8 cellular contexts compared by ENCODE assay signal in genomic region chr4:88177981-88178632, GRCh38. TPM values are rescaled to one million over a fixed set of nuclear protein-coding genes. Genes with fewer than 3 reads are reported as not detected.
DNase-seq lines count a peak whose midpoint lies in the region; ATAC-seq, FAIRE-seq and TF ChIP-seq lines count a peak whose summit lies in the region.

No MANE protein-coding gene starts in this region.

- TF ChIP-seq CTCF in AG10803 (conservative IDR thresholded peaks at IDR 0.05; ENCODE audit: low read length) (no peak), astrocyte (IDR thresholded peaks at IDR 0.05; ENCODE audit: insufficient read depth, low read depth, low read length) (no peak), stomach (IDR thresholded peaks at IDR 0.05) (no peak)

- peak overlapping the region; percentile 9 for H3K4me3 Mint-ChIP-seq in astrocyte (ENCODE audit: unreplicated experiment)
- H3K4me3 Mint-ChIP-seq in activated T-cell treated with anti-CD3 and anti-CD28 coated beads, Interleukin-2, amount 50 U/mL, for 24 hours: no peak overlapping the region

- intact Hi-C loops in stomach (cut with DNase I; ENCODE audit: low total_unique reads): no loop called here

- ATAC-seq in HG02763 (IDR thresholded peaks at IDR 0.05; ENCODE audit: unreplicated experiment): no peak

- DNase-seq in AG10803 (ENCODE audit: low read depth) (peak; percentile 77), HTR-8/SVneo (ENCODE audit: insufficient read length, low spot score) (peak; percentile 46), astrocyte (ENCODE audit: low read depth) (peak; percentile 87), kidney tubule cell (ENCODE audit: low spot score) (peak; percentile 93), NCI-H1417 (lab: John Stamatoyannopoulos, UW) (no peak), stomach (no peak)
- no peak for DNase-seq in activated T-cell treated with anti-CD3 and anti-CD28 coated beads, Interleukin-2, amount 50 U/mL, for 24 hours

- peak overlapping the region; percentile 71 for H2AFZ ChIP-seq in astrocyte (ENCODE audit: low read depth, low read length)

- H3K9me3 ChIP-seq in astrocyte (ENCODE audit: insufficient read depth, low read depth, low read length): no peaks in the 10 kb centered on the region
- no peaks in the 10 kb centered on the region for H3K9me3 ChIP-seq in stomach

- no peaks in the 10 kb centered on the region for H3K36me3 Mint-ChIP-seq in astrocyte (ENCODE audit: low read depth, unreplicated experiment)
- no peaks in the 10 kb centered on the region for H3K36me3 Mint-ChIP-seq in activated T-cell treated with anti-CD3 and anti-CD28 coated beads, Interleukin-2, amount 50 U/mL, for 24 hours (ENCODE audit: low read depth)

- no peaks in the 10 kb centered on the region for H3K27me3 Mint-ChIP-seq in astrocyte (ENCODE audit: low read depth, unreplicated experiment)
- H3K27me3 Mint-ChIP-seq in activated T-cell treated with anti-CD3 and anti-CD28 coated beads, Interleukin-2, amount 50 U/mL, for 24 hours: peaks cover 23% of the 10 kb centered on the region

- H3K9ac ChIP-seq in astrocyte (ENCODE audit: low read length): no peak overlapping the region

- H3K9me3 Mint-ChIP-seq in astrocyte (ENCODE audit: unreplicated experiment): no peaks in the 10 kb centered on the region
- H3K9me3 Mint-ChIP-seq in activated T-cell treated with anti-CD3 and anti-CD28 coated beads, Interleukin-2, amount 50 U/mL, for 24 hours: peaks cover 3% of the 10 kb centered on the region

- H3K4me3 ChIP-seq in AG10803 (ENCODE audit: low read length) (no peak overlapping the region), astrocyte (ENCODE audit: insufficient read depth, low read depth, low read length) (no peak overlapping the region), stomach (no peak overlapping the region)

- H3K27ac Mint-ChIP-seq in astrocyte (ENCODE audit: unreplicated experiment): peak overlapping the region; percentile 92
- no peak overlapping the region for H3K27ac Mint-ChIP-seq in activated T-cell treated with anti-CD3 and anti-CD28 coated beads, Interleukin-2, amount 50 U/mL, for 24 hours

- no peaks in the 10 kb centered on the region for H3K79me2 ChIP-seq in astrocyte (ENCODE audit: insufficient read depth, low read length)

- peak overlapping the region; percentile 0 for H3K4me2 ChIP-seq in astrocyte (ENCODE audit: low read length)

- no peak for TF ChIP-seq EP300 in stomach (IDR thresholded peaks at IDR 0.05)

- peaks cover 7% of the 10 kb centered on the region for H3K4me1 ChIP-seq in astrocyte (ENCODE audit: insufficient read depth, low read length)
- H3K4me1 ChIP-seq in stomach: peaks cover 0 to 10% (median 0%) of the 10 kb centered on the region in 4 donors

- no peaks in the 10 kb centered on the region for H3K36me3 ChIP-seq in astrocyte (ENCODE audit: insufficient read depth, low read length)
- no peaks in the 10 kb centered on the region for H3K36me3 ChIP-seq in stomach

- H3K4me1 Mint-ChIP-seq in astrocyte (ENCODE audit: low read depth, unreplicated experiment): peaks cover 12% of the 10 kb centered on the region
- H3K4me1 Mint-ChIP-seq in activated T-cell treated with anti-CD3 and anti-CD28 coated beads, Interleukin-2, amount 50 U/mL, for 24 hours (ENCODE audit: low read depth): peaks cover 7% of the 10 kb centered on the region

- no peaks in the 10 kb centered on the region for H4K20me1 ChIP-seq in astrocyte (ENCODE audit: insufficient read depth, low read length)

- no peak for TF ChIP-seq POLR2A in stomach (IDR thresholded peaks at IDR 0.05)

- 46 to 71% (median 61%) methylated on average over 4 of the region's 4 CpGs for WGBS in stomach, 5 donors

- no peak overlapping the region for H3K27ac ChIP-seq in astrocyte (ENCODE audit: low read depth, low read length)
- peak overlapping the region in 1 of 5 donors; percentile 13 for H3K27ac ChIP-seq in stomach

- H3K27me3 ChIP-seq in astrocyte (ENCODE audit: insufficient read depth, low read length) (no peaks in the 10 kb centered on the region), stomach (no peaks in the 10 kb centered on the region)

- no peak for FAIRE-seq in HTR-8/SVneo (lab: Jason Lieb, UNC)
- no peak for FAIRE-seq in astrocyte (lab: Jason Lieb, UNC)

RNA-seq across cellular contexts. Expression of gene ABCG2, which starts 19.7 kb away (rescaled TPM):
- total RNA-seq in astrocyte: 0.34 and 2.5 TPM in 2 replicates
- total RNA-seq in stomach: 10 to 100 TPM in 1 of 5 donors, 1 to 10 TPM in 2, not detected in 2; 1.3 to 17.8 (median 6.4) TPM
- polyA plus RNA-seq in stomach: under 1 TPM; 0.25 to 0.61 (median 0.55) TPM

Comparison
In these comparisons a context has a peak if more than half of its experiments do, and no peak if none do; other contexts are left out.
1. DNase-seq: peak in AG10803 (single experiment), HTR-8/SVneo (single experiment), astrocyte (single experiment) and kidney tubule cell (single experiment); none in NCI-H1417 (0 of 3), activated T-cell treated with anti-CD3 and anti-CD28 coated beads, Interleukin-2, amount 50 U/mL, for 24 hours (single experiment) and stomach (single experiment).